Comparison of ENCODE assay signal across 15 cellular contexts in genomic region chr3:159629329-159630084, GRCh38.
A peak's percentile ranks its signal among the peaks of the same experiment; 100 is the strongest.
DNase-seq lines count a peak whose midpoint lies in the region; TF ChIP-seq lines count a peak whose summit lies in the region.
"Had no signal": no experiment of that assay in that cellular context is flagged by ENCODE, and none has a peak within 500 bp of the region (broad histone marks: within the 10 kb centered on the region; RNA-seq: fewer than 3 reads in every experiment).

No MANE protein-coding gene starts in this region.

- H3K4me1 ChIP-seq in mesodermal cell (ENCODE audit: control insufficient read depth, insufficient read depth, low read length, poor library complexity, severe bottlenecking): peaks cover 18% of the 10 kb centered on the region

- H3K27me3 Mint-ChIP-seq in activated CD4-positive, alpha-beta T cell treated with anti-CD3 and anti-CD28 coated beads, Interleukin-2, amount 10 ng/mL, durations not matched to agents 24 days and 14 days: no peaks in the 10 kb centered on the region

- no peak for TF ChIP-seq CTCF in epithelial cell of esophagus (IDR thresholded peaks at IDR 0.05; ENCODE audit: insufficient read depth, low read depth, low read length, missing control alignments)

- H3K9me3 ChIP-seq in mesodermal cell (ENCODE audit: control insufficient read depth, low read length): peaks cover 4% of the 10 kb centered on the region

- H3K27ac ChIP-seq in mesodermal cell (ENCODE audit: low read depth, low read length, severe bottlenecking) (peak overlapping the region; percentile 2), substantia nigra (ENCODE audit: low read depth, low read length, poor library complexity, severe bottlenecking) (no peak overlapping the region)

- DNase-seq in EH (ENCODE audit: low read depth) (peak; percentile 29), M059J (ENCODE audit: low read depth) (peak; percentile 72), epithelial cell of esophagus (ENCODE audit: low read depth) (peak; percentile 38), substantia nigra (lab: John Stamatoyannopoulos, UW) (no peak), DMS53 (lab: John Stamatoyannopoulos, UW) (no peak), 8988T (no peak)
- DNase-seq in activated CD4-positive, alpha-beta T cell treated with anti-CD3 and anti-CD28 coated beads, Interleukin-2, amount 10 ng/mL, durations not matched to agents 24 days and 14 days: no peak
- DNase-seq: Calu3; CD4-positive, CD25-positive, alpha-beta regulatory T cell; DMS79 treated with DMSO at 0.1 percent for 48 hours; Kasumi-1; NCI-H1930; NCI-H2171; NCI-H510A had no signal

- 83 to 100% methylated on average over 1 of the region's 1 CpG for WGBS in mesodermal cell (ENCODE audit: insufficient coverage in 2 of 2), 2 experiments

- no peaks in the 10 kb centered on the region for H3K4me1 Mint-ChIP-seq in activated CD4-positive, alpha-beta T cell treated with anti-CD3 and anti-CD28 coated beads, Interleukin-2, amount 10 ng/mL, durations not matched to agents 24 days and 14 days
- H3K4me1 Mint-ChIP-seq: CD4-positive, CD25-positive, alpha-beta regulatory T cell had no signal

- no peaks in the 10 kb centered on the region for H3K9me3 Mint-ChIP-seq in activated CD4-positive, alpha-beta T cell treated with anti-CD3 and anti-CD28 coated beads, Interleukin-2, amount 10 ng/mL, durations not matched to agents 24 days and 14 days

- H3K4me3 ChIP-seq in epithelial cell of esophagus (ENCODE audit: low read length): no peak overlapping the region
- H3K4me3 ChIP-seq in mesodermal cell (ENCODE audit: extremely low read depth, insufficient read depth, low read length, poor library complexity, severe bottlenecking): no peak overlapping the region

- no peak overlapping the region for H3K4me3 Mint-ChIP-seq in activated CD4-positive, alpha-beta T cell treated with anti-CD3 and anti-CD28 coated beads, Interleukin-2, amount 10 ng/mL, durations not matched to agents 24 days and 14 days
- H3K4me3 Mint-ChIP-seq: CD4-positive, CD25-positive, alpha-beta regulatory T cell had no signal

- no peaks in the 10 kb centered on the region for H3K36me3 ChIP-seq in mesodermal cell (ENCODE audit: control insufficient read depth, insufficient read depth, low read length)

- no peak overlapping the region for H3K27ac Mint-ChIP-seq in activated CD4-positive, alpha-beta T cell treated with anti-CD3 and anti-CD28 coated beads, Interleukin-2, amount 10 ng/mL, durations not matched to agents 24 days and 14 days
- H3K27ac Mint-ChIP-seq: CD4-positive, CD25-positive, alpha-beta regulatory T cell had no signal

- intact Hi-C loops in activated CD4-positive, alpha-beta T cell treated with anti-CD3 and anti-CD28 coated beads, Interleukin-2, amount 10 ng/mL, durations not matched to agents 24 days and 14 days (cut with micrococcal nuclease): no loop called here

- no peaks in the 10 kb centered on the region for H3K36me3 Mint-ChIP-seq in activated CD4-positive, alpha-beta T cell treated with anti-CD3 and anti-CD28 coated beads, Interleukin-2, amount 10 ng/mL, durations not matched to agents 24 days and 14 days (ENCODE audit: low read depth)
- H3K36me3 Mint-ChIP-seq: CD4-positive, CD25-positive, alpha-beta regulatory T cell had no signal

Comparison
In these comparisons a context has a peak if more than half of its experiments do, and no peak if none do; other contexts are left out.
1. DNase-seq: peak in EH (single experiment), M059J (single experiment) and epithelial cell of esophagus (single experiment); none in substantia nigra (0 of 49), activated CD4-positive, alpha-beta T cell treated with anti-CD3 and anti-CD28 coated beads, Interleukin-2, amount 10 ng/mL, durations not matched to agents 24 days and 14 days (single experiment), DMS53 (single experiment) and 8988T (single experiment).